In the genomic region with DNA sequence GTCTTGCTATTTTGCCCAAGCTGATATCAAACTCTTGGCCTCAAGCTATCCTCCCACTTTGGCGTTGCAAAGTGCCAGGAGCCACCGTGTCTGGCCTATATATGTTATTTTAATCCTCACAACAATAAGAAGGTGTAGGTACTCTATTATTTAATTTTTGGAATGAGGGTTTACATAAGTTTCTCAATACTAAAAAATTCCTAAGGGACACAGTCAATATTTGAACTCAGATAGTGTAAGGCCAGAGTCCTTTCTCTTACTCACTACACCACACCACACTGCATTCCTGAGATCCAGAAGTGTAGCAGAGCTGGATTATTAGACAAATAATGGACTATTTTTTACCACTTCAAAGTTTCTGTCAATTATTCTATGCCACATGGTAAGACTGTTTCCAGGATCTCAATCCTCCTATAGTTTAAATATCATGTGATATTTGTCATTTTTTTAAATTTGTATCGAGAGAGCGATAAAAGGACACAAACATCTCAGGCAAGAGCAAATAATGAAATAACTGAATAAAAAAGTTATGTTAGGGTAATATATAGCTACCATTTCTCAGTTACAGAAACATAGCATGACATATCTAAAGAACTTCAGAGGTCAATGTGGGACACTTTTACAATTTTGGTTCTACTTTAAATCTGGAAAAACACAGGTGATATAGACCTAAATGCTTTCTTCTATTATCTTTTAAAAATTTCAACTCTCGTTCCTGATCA, we compare ENCODE assay signal across 1 cellular context.
TF ChIP-seq lines count a peak whose summit lies in the region.

No MANE protein-coding gene starts in this region.

TF ChIP-seq in HepG2, 621 proteins besides CTCF, POLR2A, EP300 and RAD21 (continued from another document):
- no peak; the same call in 1 of the 2 replicates for TF ChIP-seq ARID4A (CRISPR knock-in tag; IDR thresholded peaks at IDR 0.05; ENCODE audit: borderline replicate concordance)
- peak; percentile 80 for TF ChIP-seq FOSL2 (CRISPR knock-in tag; IDR thresholded peaks at IDR 0.05)
- TF ChIP-seq ZBTB7A (CRISPR knock-in tag; IDR thresholded peaks at IDR 0.05) = no peak
- TF ChIP-seq MED13 (CRISPR knock-in tag; IDR thresholded peaks at IDR 0.05) = 0 out of 2 replicates have a peak, but pooled peaks have one; percentile 68
- no peak for TF ChIP-seq GPN1 (CRISPR knock-in tag; IDR thresholded peaks at IDR 0.05; ENCODE audit: borderline replicate concordance)
